1 cellular context compared by ENCODE assay signal in genomic region chr17:50559674-50560184, GRCh38.
TF ChIP-seq lines count a peak whose summit lies in the region.

No MANE protein-coding gene starts in this region.

TF ChIP-seq in HepG2, 621 proteins besides CTCF, POLR2A, EP300 and RAD21 (continues in another document):
- TF ChIP-seq HNF4A (CRISPR knock-in tag; IDR thresholded peaks at IDR 0.05) (peak; percentile 34), MAZ (IDR thresholded peaks at IDR 0.05; ENCODE audit: borderline replicate concordance, low read depth, low read length) (peak; percentile 12; the same call in 1 of the 2 replicates), MAZ (CRISPR knock-in tag; IDR thresholded peaks at IDR 0.05; ENCODE audit: low read depth) (no peak), ZNF496 (CRISPR knock-in tag; IDR thresholded peaks at IDR 0.05; ENCODE audit: insufficient replicate concordance) (no peak), SETDB1 (CRISPR knock-in tag; IDR thresholded peaks at IDR 0.05; ENCODE audit: borderline replicate concordance) (no peak), NAIF1 (CRISPR knock-in tag; IDR thresholded peaks at IDR 0.05; ENCODE audit: borderline replicate concordance) (no peak), NR2F2 (IDR thresholded peaks at IDR 0.05; ENCODE audit: borderline replicate concordance, low read depth) (peak; percentile 62; the same call in 1 of the 2 replicates), NCOA1 (CRISPR knock-in tag; IDR thresholded peaks at IDR 0.05) (0 out of 2 replicates have a peak, but pooled peaks have one; percentile 22), MIER2 (CRISPR knock-in tag; IDR thresholded peaks at IDR 0.05) (no peak), ARID4A (CRISPR knock-in tag; IDR thresholded peaks at IDR 0.05; ENCODE audit: borderline replicate concordance) (0 out of 2 replicates have a peak, but pooled peaks have one; percentile 14), TFDP2 (CRISPR knock-in tag; IDR thresholded peaks at IDR 0.05) (no peak), ZNF710 (CRISPR knock-in tag; IDR thresholded peaks at IDR 0.05; ENCODE audit: borderline replicate concordance) (no peak), NR2F6 (IDR thresholded peaks at IDR 0.05) (peak; percentile 72; the same call in 1 of the 2 replicates), NR2F6 (CRISPR knock-in tag; IDR thresholded peaks at IDR 0.05) (peak; percentile 65), ZNF547 (CRISPR knock-in tag; IDR thresholded peaks at IDR 0.05) (0 out of 2 replicates have a peak, but pooled peaks have one; percentile 24), NR2C2 (CRISPR knock-in tag; IDR thresholded peaks at IDR 0.05; ENCODE audit: borderline replicate concordance) (peak; percentile 39; the same call in 1 of the 2 replicates), ZNF468 (CRISPR knock-in tag; IDR thresholded peaks at IDR 0.05) (no peak), E2F2 (CRISPR knock-in tag; IDR thresholded peaks at IDR 0.05; ENCODE audit: borderline replicate concordance) (no peak), RBM39 (IDR thresholded peaks at IDR 0.05; ENCODE audit: low read depth, low read length, poor library complexity, severe bottlenecking) (peak; percentile 30), NFKB2 (CRISPR knock-in tag; IDR thresholded peaks at IDR 0.05; ENCODE audit: borderline replicate concordance) (no peak), KAT2B (IDR thresholded peaks at IDR 0.05; ENCODE audit: borderline replicate concordance, low read depth, low read length) (no peak)
- TF ChIP-seq, protein P1, sequence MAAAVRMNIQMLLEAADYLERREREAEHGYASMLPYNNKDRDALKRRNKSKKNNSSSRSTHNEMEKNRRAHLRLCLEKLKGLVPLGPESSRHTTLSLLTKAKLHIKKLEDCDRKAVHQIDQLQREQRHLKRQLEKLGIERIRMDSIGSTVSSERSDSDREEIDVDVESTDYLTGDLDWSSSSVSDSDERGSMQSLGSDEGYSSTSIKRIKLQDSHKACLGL (CRISPR knock-in tag; IDR thresholded peaks at IDR 0.05) = no peak
- TF ChIP-seq, protein P2, sequence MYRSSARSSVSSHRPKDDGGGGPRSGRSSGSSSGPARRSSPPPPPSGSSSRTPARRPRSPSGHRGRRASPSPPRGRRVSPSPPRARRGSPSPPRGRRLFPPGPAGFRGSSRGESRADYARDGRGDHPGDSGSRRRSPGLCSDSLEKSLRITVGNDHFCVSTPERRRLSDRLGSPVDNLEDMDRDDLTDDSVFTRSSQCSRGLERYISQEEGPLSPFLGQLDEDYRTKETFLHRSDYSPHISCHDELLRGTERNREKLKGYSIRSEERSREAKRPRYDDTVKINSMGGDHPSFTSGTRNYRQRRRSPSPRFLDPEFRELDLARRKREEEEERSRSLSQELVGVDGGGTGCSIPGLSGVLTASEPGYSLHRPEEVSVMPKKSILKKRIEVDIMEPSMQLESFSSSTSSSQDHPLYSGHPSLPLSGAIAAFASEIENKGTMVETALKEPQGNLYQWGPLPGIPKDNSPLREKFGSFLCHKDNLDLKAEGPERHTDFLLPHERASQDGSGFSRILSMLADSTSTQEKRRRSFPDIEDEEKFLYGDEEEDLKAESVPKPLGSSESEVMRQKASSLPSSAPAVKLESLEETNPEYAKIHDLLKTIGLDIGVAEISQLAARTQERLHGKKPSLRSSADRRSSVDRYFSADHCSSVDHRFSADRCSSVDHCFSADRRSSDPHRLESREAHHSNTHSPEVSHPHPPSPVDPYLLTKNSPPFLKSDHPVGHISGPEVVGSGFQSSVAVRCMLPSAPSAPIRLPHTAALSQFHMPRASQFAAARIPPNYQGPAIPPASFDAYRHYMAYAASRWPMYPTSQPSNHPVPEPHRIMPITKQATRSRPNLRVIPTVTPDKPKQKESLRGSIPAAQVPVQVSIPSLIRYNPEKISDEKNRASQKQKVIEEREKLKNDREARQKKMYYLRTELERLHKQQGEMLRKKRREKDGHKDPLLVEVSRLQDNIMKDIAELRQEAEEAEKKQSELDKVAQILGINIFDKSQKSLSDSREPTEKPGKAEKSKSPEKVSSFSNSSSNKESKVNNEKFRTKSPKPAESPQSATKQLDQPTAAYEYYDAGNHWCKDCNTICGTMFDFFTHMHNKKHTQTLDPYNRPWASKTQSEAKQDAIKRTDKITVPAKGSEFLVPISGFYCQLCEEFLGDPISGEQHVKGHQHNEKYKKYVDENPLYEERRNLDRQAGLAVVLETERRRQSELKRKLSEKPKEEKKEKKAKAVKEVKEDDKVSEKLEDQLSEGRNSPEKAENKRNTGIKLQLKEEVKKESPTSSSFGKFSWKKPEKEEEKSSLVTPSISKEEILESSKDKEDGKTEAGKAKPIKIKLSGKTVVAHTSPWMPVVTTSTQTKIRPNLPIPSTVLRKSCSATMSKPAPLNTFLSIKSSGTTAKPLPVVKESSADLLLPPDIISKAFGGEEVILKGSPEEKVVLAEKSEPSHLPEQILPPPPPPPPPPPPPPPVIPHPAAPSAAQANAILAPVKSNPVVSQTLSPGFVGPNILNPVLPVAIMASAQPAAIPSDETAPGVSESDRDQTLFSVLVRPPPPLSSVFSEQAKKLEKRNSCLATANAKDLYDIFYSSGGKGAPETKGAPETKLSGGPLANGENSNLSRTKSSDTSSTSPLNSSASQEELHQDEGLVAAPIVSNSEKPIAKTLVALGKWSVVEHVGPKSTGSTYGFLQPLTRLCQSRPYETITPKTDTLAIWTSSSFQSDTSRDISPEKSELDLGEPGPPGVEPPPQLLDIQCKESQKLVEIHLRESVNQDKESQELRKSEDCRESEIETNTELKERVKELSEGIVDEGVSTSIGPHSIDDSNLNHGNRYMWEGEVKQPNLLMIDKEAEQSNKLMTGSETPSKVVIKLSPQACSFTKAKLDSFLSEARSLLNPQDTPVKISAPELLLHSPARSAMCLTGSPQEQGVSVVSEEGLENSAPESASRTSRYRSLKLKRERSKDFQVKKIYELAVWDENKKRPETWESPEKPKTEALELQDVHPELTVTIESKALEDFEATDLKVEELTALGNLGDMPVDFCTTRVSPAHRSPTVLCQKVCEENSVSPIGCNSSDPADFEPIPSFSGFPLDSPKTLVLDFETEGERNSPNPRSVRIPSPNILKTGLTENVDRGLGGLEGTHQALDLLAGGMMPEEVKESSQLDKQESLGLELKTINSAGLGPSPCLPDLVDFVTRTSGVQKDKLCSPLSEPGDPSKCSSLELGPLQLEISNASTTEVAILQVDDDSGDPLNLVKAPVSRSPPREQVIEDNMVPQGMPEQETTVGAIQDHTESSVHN (CRISPR knock-in tag; IDR thresholded peaks at IDR 0.05) = no peak
- TF ChIP-seq, protein P3, sequence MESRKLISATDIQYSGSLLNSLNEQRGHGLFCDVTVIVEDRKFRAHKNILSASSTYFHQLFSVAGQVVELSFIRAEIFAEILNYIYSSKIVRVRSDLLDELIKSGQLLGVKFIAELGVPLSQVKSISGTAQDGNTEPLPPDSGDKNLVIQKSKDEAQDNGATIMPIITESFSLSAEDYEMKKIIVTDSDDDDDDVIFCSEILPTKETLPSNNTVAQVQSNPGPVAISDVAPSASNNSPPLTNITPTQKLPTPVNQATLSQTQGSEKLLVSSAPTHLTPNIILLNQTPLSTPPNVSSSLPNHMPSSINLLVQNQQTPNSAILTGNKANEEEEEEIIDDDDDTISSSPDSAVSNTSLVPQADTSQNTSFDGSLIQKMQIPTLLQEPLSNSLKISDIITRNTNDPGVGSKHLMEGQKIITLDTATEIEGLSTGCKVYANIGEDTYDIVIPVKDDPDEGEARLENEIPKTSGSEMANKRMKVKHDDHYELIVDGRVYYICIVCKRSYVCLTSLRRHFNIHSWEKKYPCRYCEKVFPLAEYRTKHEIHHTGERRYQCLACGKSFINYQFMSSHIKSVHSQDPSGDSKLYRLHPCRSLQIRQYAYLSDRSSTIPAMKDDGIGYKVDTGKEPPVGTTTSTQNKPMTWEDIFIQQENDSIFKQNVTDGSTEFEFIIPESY (CRISPR knock-in tag; IDR thresholded peaks at IDR 0.05) = peak; percentile 57; the same call in 1 of the 2 replicates
- TF ChIP-seq, protein P4, sequence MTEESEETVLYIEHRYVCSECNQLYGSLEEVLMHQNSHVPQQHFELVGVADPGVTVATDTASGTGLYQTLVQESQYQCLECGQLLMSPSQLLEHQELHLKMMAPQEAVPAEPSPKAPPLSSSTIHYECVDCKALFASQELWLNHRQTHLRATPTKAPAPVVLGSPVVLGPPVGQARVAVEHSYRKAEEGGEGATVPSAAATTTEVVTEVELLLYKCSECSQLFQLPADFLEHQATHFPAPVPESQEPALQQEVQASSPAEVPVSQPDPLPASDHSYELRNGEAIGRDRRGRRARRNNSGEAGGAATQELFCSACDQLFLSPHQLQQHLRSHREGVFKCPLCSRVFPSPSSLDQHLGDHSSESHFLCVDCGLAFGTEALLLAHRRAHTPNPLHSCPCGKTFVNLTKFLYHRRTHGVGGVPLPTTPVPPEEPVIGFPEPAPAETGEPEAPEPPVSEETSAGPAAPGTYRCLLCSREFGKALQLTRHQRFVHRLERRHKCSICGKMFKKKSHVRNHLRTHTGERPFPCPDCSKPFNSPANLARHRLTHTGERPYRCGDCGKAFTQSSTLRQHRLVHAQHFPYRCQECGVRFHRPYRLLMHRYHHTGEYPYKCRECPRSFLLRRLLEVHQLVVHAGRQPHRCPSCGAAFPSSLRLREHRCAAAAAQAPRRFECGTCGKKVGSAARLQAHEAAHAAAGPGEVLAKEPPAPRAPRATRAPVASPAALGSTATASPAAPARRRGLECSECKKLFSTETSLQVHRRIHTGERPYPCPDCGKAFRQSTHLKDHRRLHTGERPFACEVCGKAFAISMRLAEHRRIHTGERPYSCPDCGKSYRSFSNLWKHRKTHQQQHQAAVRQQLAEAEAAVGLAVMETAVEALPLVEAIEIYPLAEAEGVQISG (CRISPR knock-in tag; IDR thresholded peaks at IDR 0.05) = 0 out of 2 replicates have a peak, but pooled peaks have one; percentile 11
- TF ChIP-seq, protein P5, sequence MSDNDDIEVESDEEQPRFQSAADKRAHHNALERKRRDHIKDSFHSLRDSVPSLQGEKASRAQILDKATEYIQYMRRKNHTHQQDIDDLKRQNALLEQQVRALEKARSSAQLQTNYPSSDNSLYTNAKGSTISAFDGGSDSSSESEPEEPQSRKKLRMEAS (IDR thresholded peaks at IDR 0.05) = peak; percentile 66
